In genomic region chr2:47301277-47301618, GRCh38 we compare ENCODE assay signal across 10 cellular contexts.
A peak's percentile ranks its signal among the peaks of the same experiment; 100 is the strongest.
DNase-seq lines count a peak whose midpoint lies in the region; ATAC-seq lines count a peak whose summit lies in the region.
"Had no signal": no experiment of that assay in that cellular context is flagged by ENCODE, and none has a peak within 500 bp of the region (broad histone marks: within the 10 kb centered on the region; RNA-seq: fewer than 3 reads in every experiment).

No MANE protein-coding gene starts in this region.

- no peaks in the 10 kb centered on the region for H3K9me3 ChIP-seq in skeletal muscle tissue (ENCODE audit: control insufficient read depth in 3 of 3, low read length in 3 of 3)

- no peaks in the 10 kb centered on the region for H3K27me3 ChIP-seq in skeletal muscle tissue (ENCODE audit: control insufficient read depth in 3 of 3, insufficient read depth in 3 of 3, low read length in 3 of 3)

- no peaks in the 10 kb centered on the region for H3K36me3 ChIP-seq in skeletal muscle tissue (ENCODE audit: control insufficient read depth in 3 of 3, insufficient read depth in 3 of 3, low read length in 3 of 3)

- H3K9ac ChIP-seq in skeletal muscle tissue (ENCODE audit: low read depth in 1 of 3, low read length in 3 of 3): peak overlapping the region in 2 of 3 donors; percentile 40 to 45
- H3K9ac ChIP-seq: parathyroid adenoma had no signal

- no peak overlapping the region for H3K4me3 ChIP-seq in skeletal muscle tissue (ENCODE audit: low read length in 3 of 3)

- DNase-seq in NCI-H2171 (lab: John Stamatoyannopoulos, UW): no peak
- no peak for DNase-seq in amniotic stem cell (lab: John Stamatoyannopoulos, UW)
- no peak for DNase-seq in SKM-1 treated with dmso at 0.1 percent for 144 hours (lab: John Stamatoyannopoulos, UW; ENCODE audit: unreplicated experiment)
- no peak for DNase-seq in Right ventricle myocardium inferior (ENCODE audit: missing footprints)
- DNase-seq: NCI-H524 treated with DMSO at 0.1 percent for 48 hours had no signal

- ATAC-seq in GM18873 (IDR thresholded peaks at IDR 0.05; ENCODE audit: low FRiP score, unreplicated experiment) (peak; percentile 68), GM21825 (IDR thresholded peaks at IDR 0.05; ENCODE audit: unreplicated experiment) (peak; percentile 75), HG03469 (IDR thresholded peaks at IDR 0.05; ENCODE audit: unreplicated experiment) (peak; percentile 39), Right ventricle myocardium inferior (no peak)

- peak overlapping the region; percentile 91 for H3K27ac ChIP-seq in skeletal muscle tissue (ENCODE audit: low read depth, low read length)
- H3K27ac ChIP-seq: parathyroid adenoma had no signal

- intact Hi-C loops in Right ventricle myocardium inferior (cut with DNase I): no loop called here

- H3K4me1 ChIP-seq in skeletal muscle tissue (ENCODE audit: control insufficient read depth in 3 of 3, insufficient read depth in 3 of 3, low read length in 3 of 3): peaks cover 9 to 29% (median 23%) of the 10 kb centered on the region in 3 donors
- H3K4me1 ChIP-seq: parathyroid adenoma had no signal
